Comparison of ENCODE assay signal across 24 cellular contexts in the genomic region with DNA sequence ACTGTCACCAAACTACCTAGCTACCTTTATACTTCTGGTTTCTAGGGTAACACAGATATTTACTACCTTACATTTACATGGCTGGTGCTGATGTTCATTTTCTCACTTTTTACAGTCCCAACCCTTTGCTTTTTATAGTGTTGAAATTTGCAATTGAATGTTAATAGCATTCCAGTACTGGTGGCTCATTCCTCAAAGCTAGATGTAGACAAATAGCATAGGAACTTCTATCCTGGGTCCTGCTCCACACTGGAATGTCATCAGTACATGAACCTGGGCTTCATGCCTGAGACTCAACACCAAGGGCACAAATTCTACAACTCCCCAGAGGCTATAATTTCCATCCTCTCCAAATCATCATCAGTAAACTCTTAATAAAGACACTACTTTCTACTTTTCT. TPM values are rescaled to one million over a fixed set of nuclear protein-coding genes. Genes with fewer than 3 reads are reported as not detected.
"Had no signal": no experiment of that assay in that cellular context is flagged by ENCODE, and none has a peak within 500 bp of the region (broad histone marks: within the 10 kb centered on the region; RNA-seq: fewer than 3 reads in every experiment).

No MANE protein-coding gene starts in this region.

- H3K27me3 Mint-ChIP-seq: stimulated activated naive CD8-positive, alpha-beta T cell treated with anti-CD3 and anti-CD28 coated beads, Interleukin-15, amount 100 ng/mL, for 72 hours had no signal

- H3K27ac Mint-ChIP-seq: activated T-cell treated with anti-CD3 and anti-CD28 coated beads, Interleukin-2, amount 50 U/mL, for 72 hours; memory B cell; stimulated activated naive CD8-positive, alpha-beta T cell treated with anti-CD3 and anti-CD28 coated beads, Interleukin-15, amount 100 ng/mL, for 72 hours had no signal

- H3K36me3 Mint-ChIP-seq: memory B cell had no signal

- ATAC-seq: activated T-cell treated with anti-CD3 and anti-CD28 coated beads, Interleukin-2, amount 50 U/mL, for 72 hours; mucosa of descending colon; naive thymus-derived CD4-positive, alpha-beta T cell; psoas muscle; right lobe of liver; stimulated activated naive CD8-positive, alpha-beta T cell treated with anti-CD3 and anti-CD28 coated beads, Interleukin-15, amount 100 ng/mL, for 72 hours had no signal

- H3K4me3 Mint-ChIP-seq: activated T-cell treated with anti-CD3 and anti-CD28 coated beads, Interleukin-2, amount 50 U/mL, for 72 hours; memory B cell; naive thymus-derived CD4-positive, alpha-beta T cell; stimulated activated naive CD8-positive, alpha-beta T cell treated with anti-CD3 and anti-CD28 coated beads, Interleukin-15, amount 100 ng/mL, for 72 hours had no signal

- DNase-seq: activated CD4-positive, alpha-beta T cell treated with anti-CD3 and anti-CD28 coated beads, Interleukin-2, amount 50 U/mL, for 1 hour; activated CD4-positive, CD25-positive, alpha-beta regulatory T cell treated with anti-CD3 and anti-CD28 coated beads, Interleukin-2, amount 50 U/mL, for 72 hours; activated CD8-positive, alpha-beta memory T cell treated with anti-CD3 and anti-CD28 coated beads for 24 hours; activated CD8-positive, alpha-beta memory T cell treated with anti-CD3 and anti-CD28 coated beads, Interleukin-2, amount 50 U/mL, for 48 hours; activated effector memory CD4-positive, alpha-beta T cell treated with anti-CD3 and anti-CD28 coated beads, Interleukin-2, amount 50 U/mL, for 16 hours; activated naive CD4-positive, alpha-beta T cell treated with anti-CD3 and anti-CD28 coated beads, Interleukin-2, amount 50 U/mL, for 16 hours; activated T-cell treated with anti-CD3 and anti-CD28 coated beads, Interleukin-2, amount 50 U/mL, for 72 hours; aorta; cerebellar nuclear complex; cortex of kidney; effector CD4-positive, alpha-beta T cell; mucosa of descending colon; naive thymus-derived CD4-positive, alpha-beta T cell; ovary; psoas muscle; right lobe of liver; stimulated activated CD4-positive, alpha-beta T cell treated with anti-CD3 and anti-CD28 coated beads, Interleukin-4, amount 100 ng/mL, for 1 hour; stimulated activated naive CD8-positive, alpha-beta T cell treated with anti-CD3 and anti-CD28 coated beads, Interleukin-15, amount 100 ng/mL, for 72 hours; transverse colon had no signal

- H3K4me2 ChIP-seq: smooth muscle cell had no signal

- H3K4me1 ChIP-seq: breast epithelium, psoas muscle, right lobe of liver, suprapubic skin, transverse colon, vagina had no signal

- H3K27me3 ChIP-seq: ovary, right lobe of liver, suprapubic skin, transverse colon, vagina had no signal

- H3K27ac ChIP-seq: breast epithelium, ovary, psoas muscle, right lobe of liver, suprapubic skin, transverse colon, vagina had no signal

- H3K4me3 ChIP-seq: breast epithelium, mucosa of descending colon, ovary, psoas muscle, right lobe of liver, smooth muscle cell, suprapubic skin, transverse colon, vagina had no signal

- H3K36me3 ChIP-seq: breast epithelium, ovary, right lobe of liver, suprapubic skin, transverse colon, vagina had no signal

- H3K9me3 Mint-ChIP-seq: memory B cell had no signal

- H3K9me3 ChIP-seq: breast epithelium, mucosa of descending colon, ovary, psoas muscle, right lobe of liver, suprapubic skin, transverse colon, vagina had no signal

RNA-seq across cellular contexts. Expression of a gene that starts 16.5 kb away (rescaled TPM):
- total RNA-seq: naive thymus-derived CD4-positive, alpha-beta T cell; right lobe of liver had no signal
